In genomic region chr16:2458887-2459646, GRCh38 we compare ENCODE assay signal across 8 cellular contexts. TPM values are rescaled to one million over a fixed set of nuclear protein-coding genes. Genes with fewer than 3 reads are reported as not detected.
DNase-seq lines count a peak whose midpoint lies in the region; ATAC-seq, FAIRE-seq and TF ChIP-seq lines count a peak whose summit lies in the region.

No MANE protein-coding gene starts in this region.

- DNase-seq in AG04450 (ENCODE audit: low read depth, low spot score) (no peak), astrocyte of the spinal cord (ENCODE audit: low read depth, low spot score) (no peak), mesendoderm (no peak), activated gamma-delta T cell treated with Interleukin-2 at 50 U/mL for 16 hours (no peak), H54 (ENCODE audit: insufficient read length, low spot score) (no peak), iPS-NIHi11 (ENCODE audit: low spot score) (no peak), SIG-M5 (lab: John Stamatoyannopoulos, UW) (no peak)

- H4K8ac ChIP-seq in mesendoderm (ENCODE audit: low read depth, low read length): no peak overlapping the region

- peak overlapping the region; percentile 83 for H3K56ac ChIP-seq in mesendoderm (ENCODE audit: low read length)

- peak overlapping the region; percentile 8 for H3K4me2 ChIP-seq in mesendoderm (ENCODE audit: low read length)

- ATAC-seq in HG03039 (IDR thresholded peaks at IDR 0.05; ENCODE audit: unreplicated experiment): peak; percentile 2

- TF ChIP-seq CTCF in AG04450 (IDR thresholded peaks at IDR 0.05; ENCODE audit: low read depth, low read length) (no peak), astrocyte of the spinal cord (IDR thresholded peaks at IDR 0.05; ENCODE audit: low read depth, low read length) (no peak)

- POLR2A ChIA-PET in AG04450 (lab: Yijun Ruan, JAX): interaction anchor here (0.5 to 1.6 kb wide), 10 partner anchors 10 to 416 kb away, joined by 3 to 5 read pairs (median 4); partner anchors contain the start of genes ATP6V0C, ECI1, MLST8 and TBC1D24

- H3K79me2 ChIP-seq in mesendoderm (ENCODE audit: control insufficient read depth, insufficient read depth, low read length): peaks cover 1% of the 10 kb centered on the region

- no peak overlapping the region for H2BK120ac ChIP-seq in mesendoderm (ENCODE audit: low read depth, low read length)

- in situ Hi-C loops in astrocyte of the spinal cord (cut with HindIII; ENCODE audit: low sequenced_read_pairs): no loop called here

- no peaks in the 10 kb centered on the region for H3K27me3 ChIP-seq in AG04450 (ENCODE audit: control insufficient read depth, insufficient read depth, low read length)
- no peaks in the 10 kb centered on the region for H3K27me3 ChIP-seq in mesendoderm (ENCODE audit: insufficient read depth, low read length, poor library complexity)

- H4K5ac ChIP-seq in mesendoderm (ENCODE audit: low read length): no peak overlapping the region

- no peak overlapping the region for H3K18ac ChIP-seq in mesendoderm (ENCODE audit: low read length)

- no peak overlapping the region for H2AK5ac ChIP-seq in mesendoderm (ENCODE audit: low read length)

- no peak overlapping the region for H3K23ac ChIP-seq in mesendoderm (ENCODE audit: low read length)

- H3K79me1 ChIP-seq in mesendoderm (ENCODE audit: low read length): peaks cover 7% of the 10 kb centered on the region

- no peak overlapping the region for H3K4ac ChIP-seq in mesendoderm (ENCODE audit: low read depth, low read length)

- peak overlapping the region; percentile 65 for H3K9ac ChIP-seq in mesendoderm (ENCODE audit: low read length)

- H3K4me1 ChIP-seq in mesendoderm (ENCODE audit: control insufficient read depth, low read depth, low read length): peaks cover 5% of the 10 kb centered on the region

- CTCF ChIA-PET in AG04450 (lab: Charles Lee): no interaction called here

- no peak overlapping the region for H2BK5ac ChIP-seq in mesendoderm (ENCODE audit: low read length)

- no peak overlapping the region for H2BK15ac ChIP-seq in mesendoderm (replicated peaks; ENCODE audit: low read depth)

- H3K36me3 ChIP-seq in mesendoderm (ENCODE audit: control insufficient read depth, insufficient read depth, low read length): peaks cover 14% of the 10 kb centered on the region

- no peak overlapping the region for H3K27ac ChIP-seq in AG04450 (ENCODE audit: low read depth, low read length)
- no peak overlapping the region for H3K27ac ChIP-seq in mesendoderm (ENCODE audit: low read depth, low read length)

- no peak for TF ChIP-seq POLR2A in H54 (IDR thresholded peaks at IDR 0.05; ENCODE audit: low read depth, low read length)

- no CpG with 5 or more reads among the region's 18 CpGs for WGBS in mesendoderm (ENCODE audit: extremely low coverage, insufficient coverage, low lambda C conversion rate)

- no peaks in the 10 kb centered on the region for H3K9me3 ChIP-seq in AG04450 (ENCODE audit: control insufficient read depth, insufficient read depth, low read length)

- peak overlapping the region; percentile 70 for H3K4me3 ChIP-seq in AG04450 (ENCODE audit: low read depth, low read length)
- peak overlapping the region; percentile 60 for H3K4me3 ChIP-seq in astrocyte of the spinal cord (ENCODE audit: low read depth, low read length)
- no peak overlapping the region for H3K4me3 ChIP-seq in mesendoderm (ENCODE audit: low read length)

- FAIRE-seq in H54 (lab: Jason Lieb, UNC): no peak

RNA-seq across cellular contexts. Expression of gene TEDC2, which starts 0.8 kb away (rescaled TPM):
- 1.8 TPM in 2 replicates for polyA plus RNA-seq in AG04450 (2011; rRNA removed)
- polyA minus RNA-seq in AG04450 (2011; rRNA and poly(A)+ RNA removed): 1.8 and 2.1 TPM in 2 replicates
- polyA plus RNA-seq in mesendoderm (2013, experiment 1 of 2): 25.6 TPM
- polyA plus RNA-seq in mesendoderm (2013, experiment 2 of 2): 26.2 TPM

RNA-seq across cellular contexts. Expression of gene NTN3, which starts 12.0 kb away (rescaled TPM):
- 0.31 and 0.38 TPM in 2 replicates for polyA plus RNA-seq in AG04450 (2011; rRNA removed)
- 0.28 and 0.30 TPM in 2 replicates for polyA minus RNA-seq in AG04450 (2011; rRNA and poly(A)+ RNA removed)
- polyA plus RNA-seq in mesendoderm (2013, experiment 1 of 2): not detected
- polyA plus RNA-seq in mesendoderm (2013, experiment 2 of 2): not detected

RNA-seq across cellular contexts. Expression of gene TBC1D24, which starts 15.9 kb away (rescaled TPM):
- 6.0 and 6.4 TPM in 2 replicates for polyA plus RNA-seq in AG04450 (2011; rRNA removed)
- 12.0 and 13.2 TPM in 2 replicates for polyA minus RNA-seq in AG04450 (2011; rRNA and poly(A)+ RNA removed)
- 4.3 TPM for polyA plus RNA-seq in mesendoderm (2013, experiment 1 of 2)
- 4.4 TPM for polyA plus RNA-seq in mesendoderm (2013, experiment 2 of 2)

RNA-seq across cellular contexts. Expression of gene CCNF, which starts 29.8 kb away (rescaled TPM):
- 2.3 and 2.5 TPM in 2 replicates for polyA plus RNA-seq in AG04450 (2011; rRNA removed)
- polyA minus RNA-seq in AG04450 (2011; rRNA and poly(A)+ RNA removed): 10.2 and 11.3 TPM in 2 replicates
- polyA plus RNA-seq in mesendoderm (2013, experiment 1 of 2): 19.4 TPM
- 19.6 TPM for polyA plus RNA-seq in mesendoderm (2013, experiment 2 of 2)

RNA-seq across cellular contexts. Expression of gene ATP6V0C, which starts 54.7 kb away (rescaled TPM):
- polyA plus RNA-seq in AG04450 (2011; rRNA removed): 11.0 and 19.9 TPM in 2 replicates
- polyA minus RNA-seq in AG04450 (2011; rRNA and poly(A)+ RNA removed): 25.0 and 32.3 TPM in 2 replicates
- polyA plus RNA-seq in mesendoderm (2013, experiment 1 of 2): 279 TPM
- polyA plus RNA-seq in mesendoderm (2013, experiment 2 of 2): 280 TPM
